10 cellular contexts compared by ENCODE assay signal in the genomic region with DNA sequence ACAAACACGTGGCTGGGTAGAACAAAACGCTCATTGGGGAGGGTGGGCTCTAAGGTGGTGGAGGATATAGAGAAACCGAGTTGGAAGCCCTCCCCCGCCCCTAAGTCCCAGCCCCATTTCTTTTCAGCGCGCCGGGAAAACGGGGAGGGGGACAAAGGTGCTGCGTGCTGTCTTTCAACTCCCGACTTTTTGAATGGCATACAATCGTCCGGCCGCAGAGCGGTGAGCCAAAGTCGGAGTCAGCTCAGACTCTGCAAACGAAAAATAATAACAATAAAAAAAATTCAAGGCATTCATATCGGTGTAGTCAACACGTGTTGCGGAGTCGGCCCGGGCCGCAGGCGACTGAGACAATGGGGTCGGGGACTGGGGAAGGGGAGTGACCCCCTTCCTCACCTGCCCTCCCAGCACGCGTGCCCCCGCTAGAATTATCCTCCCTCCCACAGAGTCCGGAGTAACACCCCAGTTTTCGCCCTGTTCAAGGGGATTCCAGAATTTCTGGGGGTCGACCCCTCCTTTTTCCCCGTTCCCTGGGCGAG. TPM values are rescaled to one million over a fixed set of nuclear protein-coding genes. Genes with fewer than 3 reads are reported as not detected.
DNase-seq lines count a peak whose midpoint lies in the region; ATAC-seq and TF ChIP-seq lines count a peak whose summit lies in the region.
"Had no signal": no experiment of that assay in that cellular context is flagged by ENCODE, and none has a peak within 500 bp of the region (broad histone marks: within the 10 kb centered on the region; RNA-seq: fewer than 3 reads in every experiment).

No MANE protein-coding gene starts in this region.

- peak overlapping the region; percentile 100 for H3K23ac ChIP-seq in neuronal stem cell (ENCODE audit: low read depth, low read length, poor library complexity)

- H2BK120ac ChIP-seq in neuronal stem cell (ENCODE audit: low read depth, low read length) = peak overlapping the region; percentile 89

- peak overlapping the region; percentile 100 for H3K14ac ChIP-seq in neuronal stem cell (ENCODE audit: low read length)

- H3K4me1 Mint-ChIP-seq in chondrocyte (ENCODE audit: low read depth) = peaks cover 23% of the 10 kb centered on the region

- H3K4ac ChIP-seq in neuronal stem cell (ENCODE audit: low read length) = peak overlapping the region; percentile 94

- TF ChIP-seq CTCF in GM10266 (IDR thresholded peaks at IDR 0.05; ENCODE audit: control insufficient read depth, insufficient read depth, low read depth, missing control alignments) = no peak
- no peak for TF ChIP-seq CTCF in chondrocyte (IDR thresholded peaks at IDR 0.05)

- peak overlapping the region; percentile 100 for H3K27ac ChIP-seq in neuronal stem cell (replicated peaks; ENCODE audit: low read length)
- H3K27ac ChIP-seq: uterus had no signal

- peak overlapping the region; percentile 68 for H3K27ac Mint-ChIP-seq in chondrocyte (ENCODE audit: unreplicated experiment)

- no peaks in the 10 kb centered on the region for H3K9me3 Mint-ChIP-seq in chondrocyte (ENCODE audit: low read depth)

- peak overlapping the region; percentile 100 for H2AK5ac ChIP-seq in neuronal stem cell (ENCODE audit: low read depth, low read length)

- H3K36me3 Mint-ChIP-seq in chondrocyte (ENCODE audit: low read depth) = peaks cover 3% of the 10 kb centered on the region

- peak overlapping the region; percentile 100 for H2BK5ac ChIP-seq in neuronal stem cell (ENCODE audit: low read length)

- H3K9me3 ChIP-seq in neuronal stem cell (replicated peaks in 1 of 2; ENCODE audit: control insufficient read depth in 2 of 2, insufficient read depth in 1 of 2, low read depth in 1 of 2, low read length in 2 of 2) = no peaks in the 10 kb centered on the region

- H2AFZ ChIP-seq in neuronal stem cell (ENCODE audit: low read length) = peak overlapping the region; percentile 61

- H3K4me1 ChIP-seq in neuronal stem cell (ENCODE audit: control insufficient read depth in 2 of 2, insufficient read depth in 1 of 2, low read depth in 1 of 2, low read length in 2 of 2) = peaks cover 2 to 25% of the 10 kb centered on the region in 2 donors

- peak overlapping the region; percentile 93 for H3K4me3 Mint-ChIP-seq in chondrocyte (ENCODE audit: unreplicated experiment)

- peaks cover 0 to 11% of the 10 kb centered on the region in 2 donors for H3K36me3 ChIP-seq in neuronal stem cell (replicated peaks in 1 of 2; ENCODE audit: control insufficient read depth in 2 of 2, insufficient read depth in 2 of 2, low read length in 2 of 2)
- H3K36me3 ChIP-seq: uterus had no signal

- H3K27me3 Mint-ChIP-seq in chondrocyte (ENCODE audit: low read depth) = peaks cover 22% of the 10 kb centered on the region

- H3K4me2 ChIP-seq in neuronal stem cell (ENCODE audit: insufficient read depth, low read length, poor library complexity, severe bottlenecking) = peak overlapping the region; percentile 54

- peak overlapping the region; percentile 99 for H3K18ac ChIP-seq in neuronal stem cell (ENCODE audit: low read length)

- DNase-seq in GM10266 (ENCODE audit: extremely low spot score) (peak; percentile 6), NAMALWA (ENCODE audit: low spot score) (peak; percentile 38), chondrocyte (ENCODE audit: low spot score) (no peak), neuronal stem cell (ENCODE audit: low spot score) (peak; percentile 69), mucosa of gallbladder (ENCODE audit: low spot score) (no peak), NOMO-1 treated with dmso at 0.1 percent for 144 hours (lab: John Stamatoyannopoulos, UW; ENCODE audit: unreplicated experiment) (no peak)
- DNase-seq: activated CD4-positive, alpha-beta T cell treated with anti-CD3 and anti-CD28 coated beads for 1 hour; uterus had no signal

- H2BK15ac ChIP-seq in neuronal stem cell (ENCODE audit: low read length) = peak overlapping the region; percentile 90

- peak overlapping the region; percentile 29 for H4K8ac ChIP-seq in neuronal stem cell (ENCODE audit: low read depth, low read length)

- peak overlapping the region; percentile 98 to 99 for H3K4me3 ChIP-seq in neuronal stem cell (ENCODE audit: low read length in 2 of 2)
- H3K4me3 ChIP-seq: uterus had no signal

- H4K91ac ChIP-seq in neuronal stem cell (ENCODE audit: low read depth, low read length, poor library complexity) = peak overlapping the region; percentile 56

- no peak overlapping the region for H2BK12ac ChIP-seq in neuronal stem cell (ENCODE audit: low read length)

- no peaks in the 10 kb centered on the region for H3K27me3 ChIP-seq in neuronal stem cell (ENCODE audit: control insufficient read depth in 3 of 3, insufficient read depth in 3 of 3, low read depth in 1 of 3, low read length in 3 of 3)

- H3K79me1 ChIP-seq in neuronal stem cell (ENCODE audit: low read depth, low read length) = no peaks in the 10 kb centered on the region

- H3K9ac ChIP-seq in neuronal stem cell (ENCODE audit: low read depth, low read length, poor library complexity) = peak overlapping the region; percentile 99

- no CpG with 5 or more reads among the region's 32 CpGs for WGBS in neuronal stem cell (ENCODE audit: extremely low coverage in 2 of 2, insufficient read length in 2 of 2, insufficient replicate concordance in 1 of 2), 2 donors

- no peak for ATAC-seq in HG02885 (IDR thresholded peaks at IDR 0.05; ENCODE audit: poor library complexity, unreplicated experiment)

RNA-seq across cellular contexts. Expression of a gene that starts 1.8 kb away (rescaled TPM):
- total RNA-seq in chondrocyte = 47.1 to 60.0 TPM (median 57.6 TPM) in 3 replicates
- polyA plus RNA-seq in neuronal stem cell (2013, experiment 1 of 2) = 77.2 TPM
- polyA plus RNA-seq in neuronal stem cell (2013, experiment 2 of 2) = 84.4 TPM
- total RNA-seq in mucosa of gallbladder = 1.1 TPM
- total RNA-seq: sciatic nerve had no signal

RNA-seq across cellular contexts. Expression of a gene that starts 27.0 kb away (rescaled TPM):
- total RNA-seq in chondrocyte (not detected in 3 replicates), mucosa of gallbladder (not detected)
- polyA plus RNA-seq in neuronal stem cell (2013, experiment 1 of 2) = 0.08 TPM
- 0.11 TPM for polyA plus RNA-seq in neuronal stem cell (2013, experiment 2 of 2)
- total RNA-seq: sciatic nerve, uterus had no signal

RNA-seq across cellular contexts. Expression of a gene that starts 50.8 kb away (rescaled TPM):
- total RNA-seq in chondrocyte = 123 to 147 TPM (median 126 TPM) in 3 replicates
- 74.0 TPM for polyA plus RNA-seq in neuronal stem cell (2013, experiment 1 of 2)
- 71.0 TPM for polyA plus RNA-seq in neuronal stem cell (2013, experiment 2 of 2)
- 90.2 TPM for total RNA-seq in mucosa of gallbladder

Comparison
In these comparisons a context has a peak if more than half of its experiments do, and no peak if none do; other contexts are left out.
1. DNase-seq: peak in GM10266 (single experiment), NAMALWA (single experiment) and neuronal stem cell (single experiment); none in chondrocyte (single experiment), mucosa of gallbladder (single experiment) and NOMO-1 treated with dmso at 0.1 percent for 144 hours (single experiment).
2. RNA of a gene that starts 1.8 kb away (total RNA-seq): 47.1 to 60.0 TPM in chondrocyte; 1.1 TPM in mucosa of gallbladder (single experiment); every median in the first group is over 10 times any median in the second.